26 cellular contexts compared by ENCODE assay signal in the genomic region with DNA sequence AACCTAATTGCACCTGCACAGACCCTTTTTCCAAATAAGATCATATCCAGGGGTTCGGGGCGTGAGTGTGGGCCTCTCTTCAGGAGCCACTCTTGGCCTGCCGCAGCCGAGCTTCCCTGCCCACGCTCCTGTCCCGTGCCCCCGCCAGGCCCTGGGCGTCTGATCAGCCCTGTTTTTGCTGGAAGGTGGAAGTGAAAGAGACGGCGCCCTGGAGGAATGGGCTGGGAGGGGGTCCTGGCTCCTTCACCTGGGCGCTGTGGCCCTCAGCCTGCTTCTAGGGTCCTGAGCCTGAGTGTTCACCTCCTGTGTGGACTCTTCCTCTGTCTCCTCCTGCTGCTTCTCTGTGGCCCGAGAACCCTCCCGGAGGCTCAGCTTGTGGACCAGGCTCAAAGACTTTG. TPM values are rescaled to one million over a fixed set of nuclear protein-coding genes. Genes with fewer than 3 reads are reported as not detected.
DNase-seq lines count a peak whose midpoint lies in the region; ATAC-seq and TF ChIP-seq lines count a peak whose summit lies in the region.
"Had no signal": no experiment of that assay in that cellular context is flagged by ENCODE, and none has a peak within 500 bp of the region (broad histone marks: within the 10 kb centered on the region; RNA-seq: fewer than 3 reads in every experiment).

No MANE protein-coding gene starts in this region.

- no peak overlapping the region for H2BK5ac ChIP-seq in H9 (ENCODE audit: insufficient read length, low read length)

- H3K79me2 ChIP-seq in H9 (ENCODE audit: insufficient read depth, low read length): no peaks in the 10 kb centered on the region

- TF ChIP-seq CTCF in H9 (conservative IDR thresholded peaks at IDR 0.05) (no peak), lower lobe of right lung (IDR thresholded peaks at IDR 0.05) (no peak), spleen (IDR thresholded peaks at IDR 0.05 in 8 of 11, conservative IDR thresholded peaks at IDR 0.05 in 3 of 11) (no peak)

- intact Hi-C loops in lower lobe of right lung (cut with DNase I) (no loop called here), spleen (cut with DNase I; ENCODE audit: low total_unique reads) (no loop called here)

- H2BK12ac ChIP-seq in H9 (ENCODE audit: insufficient read length, low read depth, low read length): no peak overlapping the region

- no peaks in the 10 kb centered on the region for H3K9me3 ChIP-seq in H9 (ENCODE audit: control insufficient read depth, low read depth, low read length)
- H3K9me3 ChIP-seq in lower lobe of right lung: no peaks in the 10 kb centered on the region
- no peaks in the 10 kb centered on the region for H3K9me3 ChIP-seq in spleen
- H3K9me3 ChIP-seq: Caco-2, prostate gland, thoracic aorta had no signal

- no peaks in the 10 kb centered on the region for H3K9me3 Mint-ChIP-seq in activated CD8-positive, alpha-beta memory T cell treated with anti-CD3 and anti-CD28 coated beads, Interleukin-2, amount 10 ng/mL, durations not matched to agents 7 days and 5 days (ENCODE audit: low read depth)
- no peaks in the 10 kb centered on the region; a peak in 2 of 5 replicates for H3K9me3 Mint-ChIP-seq in H9
- H3K9me3 Mint-ChIP-seq: naive thymus-derived CD8-positive, alpha-beta T cell; stimulated activated memory B cell treated with anti-CD40 and anti-IgM and Interleukin-4, amounts not matched to agents 10 μg/mL and 1 μg/mL and 100 μg/mL, for 72 hours had no signal

- CTCF ChIA-PET in activated CD8-positive, alpha-beta memory T cell treated with anti-CD3 and anti-CD28 coated beads, Interleukin-2, amount 10 ng/mL, durations not matched to agents 7 days and 5 days (lab: Charles Lee): no interaction called here

- no peaks in the 10 kb centered on the region for H3K79me1 ChIP-seq in H9 (ENCODE audit: insufficient read depth, low read depth, low read length, poor library complexity, severe bottlenecking)

- H4K5ac ChIP-seq in H9 (ENCODE audit: insufficient read length, low read depth, low read length): no peak overlapping the region

- peak; percentile 2 for DNase-seq in activated CD8-positive, alpha-beta memory T cell treated with anti-CD3 and anti-CD28 coated beads, Interleukin-2, amount 50 U/mL, for 4 hours
- no peak for DNase-seq in activated CD8-positive, alpha-beta memory T cell treated with anti-CD3 and anti-CD28 coated beads, Interleukin-2, amount 10 ng/mL, durations not matched to agents 7 days and 5 days
- peak; percentile 7 for DNase-seq in H9
- peak; percentile 30 for DNase-seq in lower lobe of right lung
- peak; percentile 30 for DNase-seq in spleen
- DNase-seq in ecto neural progenitor cell (ENCODE audit: low spot score): no peak
- no peak for DNase-seq in OCI-M1 (lab: John Stamatoyannopoulos, UW)
- DNase-seq: activated CD8-positive, alpha-beta memory T cell treated with anti-CD3 and anti-CD28 coated beads for 24 hours; activated T-cell treated with anti-CD3 and anti-CD28 coated beads, Interleukin-2, amount 50 U/mL, for 48 hours; DND-41; foreskin melanocyte; KBM-7; MM.1S; NCI-H1417 treated with DMSO at 0.1 percent for 48 hours; NCI-H510A treated with DMSO at 0.1 percent for 48 hours had no signal

- no peak overlapping the region for H3K4me3 Mint-ChIP-seq in activated CD8-positive, alpha-beta memory T cell treated with anti-CD3 and anti-CD28 coated beads, Interleukin-2, amount 10 ng/mL, durations not matched to agents 7 days and 5 days
- H3K4me3 Mint-ChIP-seq in H9: no peak overlapping the region
- H3K4me3 Mint-ChIP-seq: activated naive CD8-positive, alpha-beta T cell; naive thymus-derived CD8-positive, alpha-beta T cell; stimulated activated memory B cell treated with anti-CD40 and anti-IgM and Interleukin-4, amounts not matched to agents 10 μg/mL and 1 μg/mL and 100 μg/mL, for 72 hours had no signal

- no peak overlapping the region for H4K8ac ChIP-seq in H9 (replicated peaks; ENCODE audit: insufficient read length, low read depth, low read length)

- H3K9ac ChIP-seq in H9 (ENCODE audit: extremely low read depth, insufficient read length, low read length): no peak overlapping the region

- H2BK15ac ChIP-seq in H9 (ENCODE audit: low read depth, low read length): no peak overlapping the region

- no peak overlapping the region for H3K18ac ChIP-seq in H9 (ENCODE audit: insufficient read length, low read depth, low read length)

- H3K4me2 ChIP-seq in H9 (ENCODE audit: insufficient read depth, insufficient read length, low read length): no peak overlapping the region

- no peak overlapping the region for H2AFZ ChIP-seq in H9 (ENCODE audit: low read length)

- H3K27me3 Mint-ChIP-seq in activated CD8-positive, alpha-beta memory T cell treated with anti-CD3 and anti-CD28 coated beads, Interleukin-2, amount 10 ng/mL, durations not matched to agents 7 days and 5 days: no peaks in the 10 kb centered on the region
- H3K27me3 Mint-ChIP-seq in H9 (ENCODE audit: low read depth): peaks cover 3% of the 10 kb centered on the region
- H3K27me3 Mint-ChIP-seq: activated naive CD8-positive, alpha-beta T cell; naive thymus-derived CD8-positive, alpha-beta T cell had no signal

- H3K27ac ChIP-seq in H9 (ENCODE audit: insufficient read length, low read depth, low read length) (no peak overlapping the region), lower lobe of right lung (no peak overlapping the region), spleen (no peak overlapping the region)
- H3K27ac ChIP-seq: prostate gland, skin epidermis, thoracic aorta had no signal

- H3K56ac ChIP-seq in H9 (ENCODE audit: insufficient read length, low read depth, low read length): no peak overlapping the region

- H3K4me1 ChIP-seq in H9 (ENCODE audit: insufficient read depth, low read length) (no peaks in the 10 kb centered on the region), lower lobe of right lung (no peaks in the 10 kb centered on the region), spleen (peaks cover 0 to 10% (median 0%) of the 10 kb centered on the region in 6 donors)
- H3K4me1 ChIP-seq: prostate gland had no signal

- no peaks in the 10 kb centered on the region for H3K23me2 ChIP-seq in H9 (ENCODE audit: insufficient read length, low read depth, low read length, poor library complexity, severe bottlenecking)

- H3K27me3 ChIP-seq in H9 (ENCODE audit: insufficient read depth, low read length) (no peaks in the 10 kb centered on the region), lower lobe of right lung (ENCODE audit: low read depth) (no peaks in the 10 kb centered on the region), spleen (replicated peaks in 1 of 7) (no peaks in the 10 kb centered on the region)

- no peak overlapping the region for H3T11ph ChIP-seq in H9 (ENCODE audit: low read length)

- H3K14ac ChIP-seq in H9 (ENCODE audit: insufficient read depth, low read length): no peak overlapping the region

- H3K36me3 ChIP-seq in lower lobe of right lung (no peaks in the 10 kb centered on the region), spleen (no peaks in the 10 kb centered on the region)
- H3K36me3 ChIP-seq: prostate gland, thoracic aorta had no signal

- no peak overlapping the region for H2BK20ac ChIP-seq in H9 (ENCODE audit: low read depth, low read length, poor library complexity, severe bottlenecking)

- H3K4me3 ChIP-seq in lower lobe of right lung: no peak overlapping the region
- H3K4me3 ChIP-seq in spleen: no peak overlapping the region
- H3K4me3 ChIP-seq: GM12878, prostate gland, skin epidermis, thoracic aorta had no signal

- H2AK5ac ChIP-seq in H9 (ENCODE audit: insufficient read length, low read length): no peak overlapping the region

- ATAC-seq in activated CD8-positive, alpha-beta memory T cell treated with anti-CD3 and anti-CD28 coated beads, Interleukin-2, amount 10 ng/mL, durations not matched to agents 7 days and 5 days: no peak
- ATAC-seq in lower lobe of right lung (no peak), GM19035 (IDR thresholded peaks at IDR 0.05; ENCODE audit: unreplicated experiment) (no peak)
- ATAC-seq: esophagus mucosa; GM12878; naive thymus-derived CD8-positive, alpha-beta T cell; SK-N-SH treated with all-trans-retinoic acid at 6 μM for 48 hours; stimulated activated memory B cell treated with anti-CD40 and anti-IgM and Interleukin-4, amounts not matched to agents 10 μg/mL and 1 μg/mL and 100 μg/mL, for 72 hours had no signal

- no peaks in the 10 kb centered on the region for H3K36me3 Mint-ChIP-seq in activated CD8-positive, alpha-beta memory T cell treated with anti-CD3 and anti-CD28 coated beads, Interleukin-2, amount 10 ng/mL, durations not matched to agents 7 days and 5 days
- H3K36me3 Mint-ChIP-seq in H9 (ENCODE audit: insufficient read depth in 1 of 3, low read depth in 3 of 3): no peaks in the 10 kb centered on the region
- H3K36me3 Mint-ChIP-seq: activated naive CD8-positive, alpha-beta T cell; naive thymus-derived CD8-positive, alpha-beta T cell; stimulated activated memory B cell treated with anti-CD40 and anti-IgM and Interleukin-4, amounts not matched to agents 10 μg/mL and 1 μg/mL and 100 μg/mL, for 72 hours had no signal

- no peak overlapping the region for H3K4ac ChIP-seq in H9 (ENCODE audit: low read depth, low read length)

- H3K4me1 Mint-ChIP-seq in activated CD8-positive, alpha-beta memory T cell treated with anti-CD3 and anti-CD28 coated beads, Interleukin-2, amount 10 ng/mL, durations not matched to agents 7 days and 5 days: no peaks in the 10 kb centered on the region
- peaks cover 16 to 18% of the 10 kb centered on the region in 2 experiments for H3K4me1 Mint-ChIP-seq in H9
- H3K4me1 Mint-ChIP-seq: stimulated activated memory B cell treated with anti-CD40 and anti-IgM and Interleukin-4, amounts not matched to agents 10 μg/mL and 1 μg/mL and 100 μg/mL, for 72 hours had no signal

- H2BK120ac ChIP-seq in H9 (ENCODE audit: low read depth, low read length, poor library complexity, severe bottlenecking): no peak overlapping the region

- no peaks in the 10 kb centered on the region for H4K20me1 ChIP-seq in H9 (ENCODE audit: control insufficient read depth, insufficient read depth, insufficient read length)

- no peak overlapping the region for H4K91ac ChIP-seq in H9 (ENCODE audit: insufficient read length, low read depth, low read length)

- TF ChIP-seq POLR2A in spleen (IDR thresholded peaks at IDR 0.05): no peak

- no CpG with 5 or more reads among the region's 13 CpGs for WGBS in H9 (ENCODE audit: extremely low coverage, insufficient read length, low lambda C conversion rate)
- WGBS in spleen, 5 donors: 78 to 95% (median 93%) methylated on average over 13 of the region's 13 CpGs

- H3K27ac Mint-ChIP-seq in activated CD8-positive, alpha-beta memory T cell treated with anti-CD3 and anti-CD28 coated beads, Interleukin-2, amount 10 ng/mL, durations not matched to agents 7 days and 5 days: no peak overlapping the region
- H3K27ac Mint-ChIP-seq in H9: no peak overlapping the region
- H3K27ac Mint-ChIP-seq: activated naive CD8-positive, alpha-beta T cell; naive thymus-derived CD8-positive, alpha-beta T cell; stimulated activated memory B cell treated with anti-CD40 and anti-IgM and Interleukin-4, amounts not matched to agents 10 μg/mL and 1 μg/mL and 100 μg/mL, for 72 hours had no signal

- H3K23ac ChIP-seq in H9 (ENCODE audit: insufficient read length, low read depth, low read length): no peak overlapping the region

RNA-seq across cellular contexts. Expression of a gene that starts 11.2 kb away (rescaled TPM):
- under 1 TPM; 0.09 to 0.16 TPM for total RNA-seq in activated CD8-positive, alpha-beta memory T cell treated with anti-CD3 and anti-CD28 coated beads, Interleukin-2, amount 10 ng/mL, durations not matched to agents 7 days and 5 days
- total RNA-seq in H9 (2021): 8.6 and 9.5 TPM in 2 replicates
- 29.0 TPM for total RNA-seq in lower lobe of right lung
- 10 to 100 TPM; 14.6 to 50.6 (median 28.9) TPM for total RNA-seq in spleen
- polyA plus RNA-seq in spleen: 10 to 100 TPM in 1 of 3 donors, 1 to 10 TPM in 2; 2.6 to 12.2 (median 3.1) TPM
- polyA plus RNA-seq: naive thymus-derived CD8-positive, alpha-beta T cell had no signal

Comparison
In these comparisons a context has a peak if more than half of its experiments do, and no peak if none do; other contexts are left out.
1. DNase-seq: peak in activated CD8-positive, alpha-beta memory T cell treated with anti-CD3 and anti-CD28 coated beads, Interleukin-2, amount 50 U/mL, for 4 hours (single experiment), H9 (single experiment), lower lobe of right lung (single experiment) and spleen (single experiment); none in activated CD8-positive, alpha-beta memory T cell treated with anti-CD3 and anti-CD28 coated beads, Interleukin-2, amount 10 ng/mL, durations not matched to agents 7 days and 5 days (single experiment), ecto neural progenitor cell (single experiment) and OCI-M1 (single experiment).